Comparison of ENCODE assay signal across 1 cellular context in the genomic region with DNA sequence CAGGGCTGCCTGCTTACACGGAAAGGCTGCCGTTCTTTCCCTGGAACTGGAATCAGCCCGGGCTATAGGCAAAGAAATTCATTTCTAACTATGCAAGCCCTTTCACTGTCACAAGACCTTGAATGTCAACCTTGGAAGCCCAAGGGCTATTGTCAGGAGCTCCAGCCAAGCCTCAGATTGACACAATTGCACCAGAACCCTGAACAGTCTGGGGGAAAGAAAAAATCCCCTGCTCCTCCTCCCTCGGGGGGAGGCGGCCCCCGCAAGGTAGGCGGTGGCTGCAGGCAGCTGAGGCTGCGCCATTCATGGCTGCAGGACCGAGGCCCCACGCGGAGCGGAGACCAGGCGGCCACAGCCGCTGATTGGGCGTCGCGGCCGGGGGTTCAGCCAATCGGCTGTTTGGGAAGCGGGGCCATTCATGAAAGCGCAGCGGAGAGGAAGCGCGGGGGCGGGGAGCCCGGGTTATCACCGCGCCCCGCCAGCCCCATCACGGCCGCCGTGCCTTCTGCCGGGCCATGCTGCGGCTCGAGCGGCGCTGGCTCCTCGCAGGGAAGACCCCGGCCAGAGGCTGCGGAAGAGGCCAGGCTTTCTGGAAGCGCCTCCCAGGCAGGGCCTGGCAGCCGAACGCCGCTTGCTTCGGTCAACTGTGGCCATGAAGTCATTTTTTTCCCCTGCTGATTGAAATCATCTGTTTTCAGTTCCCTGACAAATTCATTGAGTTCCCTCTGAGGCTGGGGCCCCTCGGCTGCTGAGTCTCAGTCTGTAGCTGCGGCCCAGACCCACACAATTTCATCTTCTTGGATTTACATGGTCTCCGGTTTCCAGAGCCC.
A peak's percentile ranks its signal among the peaks of the same experiment; 100 is the strongest.
TF ChIP-seq lines count a peak whose summit lies in the region.

No MANE protein-coding gene starts in this region.

TF ChIP-seq in H1, 55 proteins besides CTCF, POLR2A, EP300 and RAD21 (continued from another document):
- TF ChIP-seq HDAC2 (IDR thresholded peaks at IDR 0.05; ENCODE audit: borderline replicate concordance in 1 of 2, low read depth in 2 of 2, low read length in 2 of 2): no peak; a peak in 1 of 4 replicates
- TF ChIP-seq TAF7 (optimal IDR thresholded peaks at IDR 0.05; ENCODE audit: borderline replicate concordance, low read depth, low read length): peak; percentile 18
- no peak for TF ChIP-seq CBX8 (IDR thresholded peaks at IDR 0.05; ENCODE audit: borderline replicate concordance, low read depth, low read length)
- TF ChIP-seq EZH2 (IDR thresholded peaks at IDR 0.05; ENCODE audit: low read depth, low read length, severe bottlenecking): no peak
- TF ChIP-seq SAP30 (IDR thresholded peaks at IDR 0.05; ENCODE audit: insufficient read depth, insufficient replicate concordance, low read length): no peak
- TF ChIP-seq SIN3A (conservative IDR thresholded peaks at IDR 0.05 in 1 of 2, IDR thresholded peaks at IDR 0.05 in 1 of 2; ENCODE audit: low read depth in 1 of 2, low read length in 2 of 2): no peak
- peak; percentile 94; the same call in 1 of the 2 replicates for TF ChIP-seq EGR1 (IDR thresholded peaks at IDR 0.05; ENCODE audit: borderline replicate concordance, low read depth, low read length)
- TF ChIP-seq, protein P1, sequence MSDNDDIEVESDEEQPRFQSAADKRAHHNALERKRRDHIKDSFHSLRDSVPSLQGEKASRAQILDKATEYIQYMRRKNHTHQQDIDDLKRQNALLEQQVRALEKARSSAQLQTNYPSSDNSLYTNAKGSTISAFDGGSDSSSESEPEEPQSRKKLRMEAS (IDR thresholded peaks at IDR 0.05): peak; percentile 76
- no peak for TF ChIP-seq JUND (IDR thresholded peaks at IDR 0.05; ENCODE audit: low read length)
- TF ChIP-seq FOSL1 (IDR thresholded peaks at IDR 0.05; ENCODE audit: insufficient read depth, low read depth, low read length): no peak
- TF ChIP-seq RXRA (IDR thresholded peaks at IDR 0.05; ENCODE audit: insufficient read depth, low read depth, low read length): no peak
- TF ChIP-seq SIRT6 (IDR thresholded peaks at IDR 0.05; ENCODE audit: low read length): no peak
- TF ChIP-seq TEAD4 (IDR thresholded peaks at IDR 0.05; ENCODE audit: low read depth, low read length): no peak
- no peak for TF ChIP-seq TBP (IDR thresholded peaks at IDR 0.05; ENCODE audit: low read depth, low read length)
- no peak for TF ChIP-seq BACH1 (IDR thresholded peaks at IDR 0.05; ENCODE audit: low read length)
- no peak for TF ChIP-seq RBBP5 (IDR thresholded peaks at IDR 0.05; ENCODE audit: borderline replicate concordance, low read depth, low read length)
- TF ChIP-seq MAFK (IDR thresholded peaks at IDR 0.05; ENCODE audit: low read depth, low read length): no peak
- 0 out of 2 replicates have a peak, but pooled peaks have one; percentile 40 for TF ChIP-seq PHF8 (conservative IDR thresholded peaks at IDR 0.05; ENCODE audit: low read depth, low read length)
- TF ChIP-seq KDM5A (IDR thresholded peaks at IDR 0.05; ENCODE audit: low read length): no peak
- TF ChIP-seq HDAC6 (IDR thresholded peaks at IDR 0.05; ENCODE audit: low read depth, low read length): no peak
- TF ChIP-seq NANOG (IDR thresholded peaks at IDR 0.05; ENCODE audit: insufficient read depth, low read depth, low read length, poor library complexity, severe bottlenecking): peak; percentile 30
- no peak for TF ChIP-seq SIX5 (IDR thresholded peaks at IDR 0.05; ENCODE audit: low read depth, low read length)
- TF ChIP-seq, protein P2, sequence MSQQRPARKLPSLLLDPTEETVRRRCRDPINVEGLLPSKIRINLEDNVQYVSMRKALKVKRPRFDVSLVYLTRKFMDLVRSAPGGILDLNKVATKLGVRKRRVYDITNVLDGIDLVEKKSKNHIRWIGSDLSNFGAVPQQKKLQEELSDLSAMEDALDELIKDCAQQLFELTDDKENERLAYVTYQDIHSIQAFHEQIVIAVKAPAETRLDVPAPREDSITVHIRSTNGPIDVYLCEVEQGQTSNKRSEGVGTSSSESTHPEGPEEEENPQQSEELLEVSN (IDR thresholded peaks at IDR 0.05): peak; percentile 55
- peak; percentile 12; the same call in 1 of the 2 replicates for TF ChIP-seq CHD2 (IDR thresholded peaks at IDR 0.05; ENCODE audit: low read length)
- TF ChIP-seq CTBP2 (IDR thresholded peaks at IDR 0.05; ENCODE audit: borderline replicate concordance, insufficient read depth, insufficient read length, low read length): peak; percentile 66
- peak; percentile 83 for TF ChIP-seq YY1 (IDR thresholded peaks at IDR 0.05; ENCODE audit: low read depth, low read length)
- no peak for TF ChIP-seq CBX5 (IDR thresholded peaks at IDR 0.05; ENCODE audit: low read depth, low read length)
- no peak for TF ChIP-seq GTF2F1 (IDR thresholded peaks at IDR 0.05; ENCODE audit: borderline replicate concordance, low read depth, low read length)
- no peak for TF ChIP-seq BCL11A (IDR thresholded peaks at IDR 0.05; ENCODE audit: low read depth in 2 of 2, low read length in 2 of 2)
- TF ChIP-seq SP1 (IDR thresholded peaks at IDR 0.05; ENCODE audit: low read depth, low read length): no peak
- TF ChIP-seq KDM4A (IDR thresholded peaks at IDR 0.05; ENCODE audit: low read depth, low read length, severe bottlenecking): no peak
- TF ChIP-seq ZNF274 (IDR thresholded peaks at IDR 0.05; ENCODE audit: borderline replicate concordance, extremely low read depth, low read length): no peak
- no peak for TF ChIP-seq RNF2 (IDR thresholded peaks at IDR 0.05; ENCODE audit: borderline replicate concordance, low read depth, low read length, missing control alignments, poor library complexity, severe bottlenecking)
- no peak for TF ChIP-seq SP4 (IDR thresholded peaks at IDR 0.05; ENCODE audit: low read length)
- TF ChIP-seq, protein P3, sequence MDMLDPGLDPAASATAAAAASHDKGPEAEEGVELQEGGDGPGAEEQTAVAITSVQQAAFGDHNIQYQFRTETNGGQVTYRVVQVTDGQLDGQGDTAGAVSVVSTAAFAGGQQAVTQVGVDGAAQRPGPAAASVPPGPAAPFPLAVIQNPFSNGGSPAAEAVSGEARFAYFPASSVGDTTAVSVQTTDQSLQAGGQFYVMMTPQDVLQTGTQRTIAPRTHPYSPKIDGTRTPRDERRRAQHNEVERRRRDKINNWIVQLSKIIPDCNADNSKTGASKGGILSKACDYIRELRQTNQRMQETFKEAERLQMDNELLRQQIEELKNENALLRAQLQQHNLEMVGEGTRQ (IDR thresholded peaks at IDR 0.05; ENCODE audit: low read length): no peak
- TF ChIP-seq SP2 (IDR thresholded peaks at IDR 0.05; ENCODE audit: low read length): no peak
- TF ChIP-seq, protein P4, sequence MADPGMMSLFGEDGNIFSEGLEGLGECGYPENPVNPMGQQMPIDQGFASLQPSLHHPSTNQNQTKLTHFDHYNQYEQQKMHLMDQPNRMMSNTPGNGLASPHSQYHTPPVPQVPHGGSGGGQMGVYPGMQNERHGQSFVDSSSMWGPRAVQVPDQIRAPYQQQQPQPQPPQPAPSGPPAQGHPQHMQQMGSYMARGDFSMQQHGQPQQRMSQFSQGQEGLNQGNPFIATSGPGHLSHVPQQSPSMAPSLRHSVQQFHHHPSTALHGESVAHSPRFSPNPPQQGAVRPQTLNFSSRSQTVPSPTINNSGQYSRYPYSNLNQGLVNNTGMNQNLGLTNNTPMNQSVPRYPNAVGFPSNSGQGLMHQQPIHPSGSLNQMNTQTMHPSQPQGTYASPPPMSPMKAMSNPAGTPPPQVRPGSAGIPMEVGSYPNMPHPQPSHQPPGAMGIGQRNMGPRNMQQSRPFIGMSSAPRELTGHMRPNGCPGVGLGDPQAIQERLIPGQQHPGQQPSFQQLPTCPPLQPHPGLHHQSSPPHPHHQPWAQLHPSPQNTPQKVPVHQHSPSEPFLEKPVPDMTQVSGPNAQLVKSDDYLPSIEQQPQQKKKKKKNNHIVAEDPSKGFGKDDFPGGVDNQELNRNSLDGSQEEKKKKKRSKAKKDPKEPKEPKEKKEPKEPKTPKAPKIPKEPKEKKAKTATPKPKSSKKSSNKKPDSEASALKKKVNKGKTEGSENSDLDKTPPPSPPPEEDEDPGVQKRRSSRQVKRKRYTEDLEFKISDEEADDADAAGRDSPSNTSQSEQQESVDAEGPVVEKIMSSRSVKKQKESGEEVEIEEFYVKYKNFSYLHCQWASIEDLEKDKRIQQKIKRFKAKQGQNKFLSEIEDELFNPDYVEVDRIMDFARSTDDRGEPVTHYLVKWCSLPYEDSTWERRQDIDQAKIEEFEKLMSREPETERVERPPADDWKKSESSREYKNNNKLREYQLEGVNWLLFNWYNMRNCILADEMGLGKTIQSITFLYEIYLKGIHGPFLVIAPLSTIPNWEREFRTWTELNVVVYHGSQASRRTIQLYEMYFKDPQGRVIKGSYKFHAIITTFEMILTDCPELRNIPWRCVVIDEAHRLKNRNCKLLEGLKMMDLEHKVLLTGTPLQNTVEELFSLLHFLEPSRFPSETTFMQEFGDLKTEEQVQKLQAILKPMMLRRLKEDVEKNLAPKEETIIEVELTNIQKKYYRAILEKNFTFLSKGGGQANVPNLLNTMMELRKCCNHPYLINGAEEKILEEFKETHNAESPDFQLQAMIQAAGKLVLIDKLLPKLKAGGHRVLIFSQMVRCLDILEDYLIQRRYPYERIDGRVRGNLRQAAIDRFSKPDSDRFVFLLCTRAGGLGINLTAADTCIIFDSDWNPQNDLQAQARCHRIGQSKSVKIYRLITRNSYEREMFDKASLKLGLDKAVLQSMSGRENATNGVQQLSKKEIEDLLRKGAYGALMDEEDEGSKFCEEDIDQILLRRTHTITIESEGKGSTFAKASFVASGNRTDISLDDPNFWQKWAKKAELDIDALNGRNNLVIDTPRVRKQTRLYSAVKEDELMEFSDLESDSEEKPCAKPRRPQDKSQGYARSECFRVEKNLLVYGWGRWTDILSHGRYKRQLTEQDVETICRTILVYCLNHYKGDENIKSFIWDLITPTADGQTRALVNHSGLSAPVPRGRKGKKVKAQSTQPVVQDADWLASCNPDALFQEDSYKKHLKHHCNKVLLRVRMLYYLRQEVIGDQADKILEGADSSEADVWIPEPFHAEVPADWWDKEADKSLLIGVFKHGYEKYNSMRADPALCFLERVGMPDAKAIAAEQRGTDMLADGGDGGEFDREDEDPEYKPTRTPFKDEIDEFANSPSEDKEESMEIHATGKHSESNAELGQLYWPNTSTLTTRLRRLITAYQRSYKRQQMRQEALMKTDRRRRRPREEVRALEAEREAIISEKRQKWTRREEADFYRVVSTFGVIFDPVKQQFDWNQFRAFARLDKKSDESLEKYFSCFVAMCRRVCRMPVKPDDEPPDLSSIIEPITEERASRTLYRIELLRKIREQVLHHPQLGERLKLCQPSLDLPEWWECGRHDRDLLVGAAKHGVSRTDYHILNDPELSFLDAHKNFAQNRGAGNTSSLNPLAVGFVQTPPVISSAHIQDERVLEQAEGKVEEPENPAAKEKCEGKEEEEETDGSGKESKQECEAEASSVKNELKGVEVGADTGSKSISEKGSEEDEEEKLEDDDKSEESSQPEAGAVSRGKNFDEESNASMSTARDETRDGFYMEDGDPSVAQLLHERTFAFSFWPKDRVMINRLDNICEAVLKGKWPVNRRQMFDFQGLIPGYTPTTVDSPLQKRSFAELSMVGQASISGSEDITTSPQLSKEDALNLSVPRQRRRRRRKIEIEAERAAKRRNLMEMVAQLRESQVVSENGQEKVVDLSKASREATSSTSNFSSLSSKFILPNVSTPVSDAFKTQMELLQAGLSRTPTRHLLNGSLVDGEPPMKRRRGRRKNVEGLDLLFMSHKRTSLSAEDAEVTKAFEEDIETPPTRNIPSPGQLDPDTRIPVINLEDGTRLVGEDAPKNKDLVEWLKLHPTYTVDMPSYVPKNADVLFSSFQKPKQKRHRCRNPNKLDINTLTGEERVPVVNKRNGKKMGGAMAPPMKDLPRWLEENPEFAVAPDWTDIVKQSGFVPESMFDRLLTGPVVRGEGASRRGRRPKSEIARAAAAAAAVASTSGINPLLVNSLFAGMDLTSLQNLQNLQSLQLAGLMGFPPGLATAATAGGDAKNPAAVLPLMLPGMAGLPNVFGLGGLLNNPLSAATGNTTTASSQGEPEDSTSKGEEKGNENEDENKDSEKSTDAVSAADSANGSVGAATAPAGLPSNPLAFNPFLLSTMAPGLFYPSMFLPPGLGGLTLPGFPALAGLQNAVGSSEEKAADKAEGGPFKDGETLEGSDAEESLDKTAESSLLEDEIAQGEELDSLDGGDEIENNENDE (IDR thresholded peaks at IDR 0.05; ENCODE audit: insufficient replicate concordance, low read length): no peak
- no peak for TF ChIP-seq BRCA1 (IDR thresholded peaks at IDR 0.05; ENCODE audit: low read depth, low read length)
- no peak for TF ChIP-seq SRF (IDR thresholded peaks at IDR 0.05; ENCODE audit: low read depth, low read length)
- TF ChIP-seq CEBPB (IDR thresholded peaks at IDR 0.05; ENCODE audit: low read depth, low read length): no peak
- TF ChIP-seq TAF1 (IDR thresholded peaks at IDR 0.05; ENCODE audit: low read depth, low read length): peak; percentile 34; the same call in 1 of the 2 replicates
- TF ChIP-seq KDM1A (IDR thresholded peaks at IDR 0.05; ENCODE audit: borderline replicate concordance, low read length): no peak
- TF ChIP-seq CREB1 (IDR thresholded peaks at IDR 0.05): no peak; the same call in 1 of the 2 replicates
- TF ChIP-seq TCF12 (IDR thresholded peaks at IDR 0.05; ENCODE audit: low read depth, low read length): 0 out of 2 replicates have a peak, but pooled peaks have one; percentile 9
- no peak for TF ChIP-seq CHD1 (IDR thresholded peaks at IDR 0.05; ENCODE audit: low read depth, low read length)
- TF ChIP-seq POLR2AphosphoS5 (IDR thresholded peaks at IDR 0.05; ENCODE audit: low read depth, low read length): no peak
- TF ChIP-seq SUZ12 (IDR thresholded peaks at IDR 0.05; ENCODE audit: low read length): peak; percentile 49; the same call in 1 of the 2 replicates
- no peak for TF ChIP-seq RFX5 (IDR thresholded peaks at IDR 0.05; ENCODE audit: borderline replicate concordance, low read depth, low read length)
- TF ChIP-seq, protein P5, sequence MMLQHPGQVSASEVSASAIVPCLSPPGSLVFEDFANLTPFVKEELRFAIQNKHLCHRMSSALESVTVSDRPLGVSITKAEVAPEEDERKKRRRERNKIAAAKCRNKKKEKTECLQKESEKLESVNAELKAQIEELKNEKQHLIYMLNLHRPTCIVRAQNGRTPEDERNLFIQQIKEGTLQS (IDR thresholded peaks at IDR 0.05; ENCODE audit: insufficient read depth, low read depth, low read length): no peak
- no peak for TF ChIP-seq NRF1 (IDR thresholded peaks at IDR 0.05; ENCODE audit: low read depth, low read length)
- TF ChIP-seq ASH2L (IDR thresholded peaks at IDR 0.05; ENCODE audit: low read length): peak; percentile 14
- no peak for TF ChIP-seq POU5F1 (IDR thresholded peaks at IDR 0.05; ENCODE audit: low read depth, low read length)
